Comparison of ENCODE assay signal across 9 cellular contexts in the genomic region with DNA sequence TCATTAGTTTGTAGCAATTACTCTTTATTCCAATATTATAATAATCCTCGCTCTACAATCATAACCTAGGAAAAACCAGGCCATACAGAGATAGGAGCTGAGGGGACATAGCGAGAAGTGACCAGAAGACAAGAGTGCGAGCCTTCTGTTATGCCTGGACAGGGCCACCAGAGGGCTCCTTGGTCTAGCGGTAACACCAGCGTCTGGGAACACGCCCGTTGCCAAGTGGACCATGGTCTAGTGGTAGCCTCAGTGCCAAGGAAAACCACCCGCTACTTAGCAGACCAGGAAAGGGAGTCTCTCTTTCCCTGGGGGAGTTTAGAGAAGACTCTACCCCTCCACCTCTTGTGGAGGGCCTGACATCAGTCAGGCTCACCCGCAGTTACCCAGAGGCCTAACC. TPM values are rescaled to one million over a fixed set of nuclear protein-coding genes. Genes with fewer than 3 reads are reported as not detected.
DNase-seq lines count a peak whose midpoint lies in the region; ATAC-seq and TF ChIP-seq lines count a peak whose summit lies in the region.
"Not testable (repeated sequence)": the region's sequence is repeated elsewhere in the genome, so short reads cannot be mapped to it uniquely, and the experiment has no call there.
"Had no signal": no experiment of that assay in that cellular context is flagged by ENCODE, and none has a peak within 500 bp of the region (broad histone marks: within the 10 kb centered on the region; RNA-seq: fewer than 3 reads in every experiment).

No MANE protein-coding gene starts in this region.

- not testable (repeated sequence) for H3K9ac ChIP-seq in KMS-11, neural progenitor cell

- not testable (repeated sequence) for ATAC-seq in WTC11, upper lobe of right lung

- H2AFZ ChIP-seq in KMS-11 (ENCODE audit: low read depth); neural progenitor cell (replicated peaks): not testable (repeated sequence)

- POLR2A ChIA-PET in WTC11 (lab: Charles Lee), result interaction anchor here (0.6 kb wide), 1 partner anchor 26 kb away, joined by 9 read pairs; no protein-coding TSS in a partner anchor

- not testable (repeated sequence) for H3K79me2 ChIP-seq in KMS-11 (ENCODE audit: insufficient read depth, low read depth); neural progenitor cell (ENCODE audit: low read depth)

- H3K9me3 Mint-ChIP-seq in WTC11, neural progenitor cell: not testable (repeated sequence)

- not testable (repeated sequence) for H3K4me1 ChIP-seq in KMS-11 (ENCODE audit: low read depth, poor library complexity, severe bottlenecking); right atrium auricular region; neural progenitor cell; upper lobe of right lung

- H3K4me1 Mint-ChIP-seq in WTC11, neural progenitor cell: not testable (repeated sequence)

- not testable (repeated sequence) for H3K36me3 Mint-ChIP-seq in WTC11, neural progenitor cell

- H3K36me3 ChIP-seq in KMS-11 (ENCODE audit: insufficient read depth); right atrium auricular region; neural progenitor cell; upper lobe of right lung: not testable (repeated sequence)

- H3K9me3 ChIP-seq in right atrium auricular region; neural progenitor cell (ENCODE audit: low read depth); upper lobe of right lung: not testable (repeated sequence)

- H3K27me3 ChIP-seq in KMS-11 (ENCODE audit: insufficient read depth, low read depth) (peaks cover 31% of the 10 kb centered on the region), neural progenitor cell (peaks cover 55% of the 10 kb centered on the region), upper lobe of right lung (peaks cover 43% of the 10 kb centered on the region)
- H3K27me3 ChIP-seq in right atrium auricular region, result not testable (repeated sequence)

- not testable (repeated sequence) for H3K27ac ChIP-seq in KMS-11, right atrium auricular region, neural progenitor cell, upper lobe of right lung

- not testable (repeated sequence) for H3K4me3 Mint-ChIP-seq in WTC11, neural progenitor cell

- H3F3A ChIP-seq in neural progenitor cell (ENCODE audit: low read depth), result peaks cover 16% of the 10 kb centered on the region

- not testable (repeated sequence) for H3K4me2 ChIP-seq in KMS-11, neural progenitor cell

- H3K4me3 ChIP-seq in KMS-11 (IDR thresholded peaks at IDR 0.05; ENCODE audit: insufficient read depth, low read depth, low read length); right atrium auricular region; neural progenitor cell; upper lobe of right lung: not testable (repeated sequence)

- not testable (repeated sequence) for H4K20me1 ChIP-seq in KMS-11 (ENCODE audit: insufficient read depth)
- H4K20me1 ChIP-seq in neural progenitor cell (ENCODE audit: low read depth), result peaks cover 14% of the 10 kb centered on the region

- CTCF ChIA-PET in WTC11 (lab: Charles Lee), result interaction anchor here (0.6 to 2.8 kb wide), 16 partner anchors 9 to 150 kb away, joined by 3 to 38 read pairs (median 12); a partner anchor contains a TSS

- TF ChIP-seq CTCF in KMS-11 (conservative IDR thresholded peaks at IDR 0.05; ENCODE audit: low read depth, low read length) (peak; percentile 42), right atrium auricular region (IDR thresholded peaks at IDR 0.05) (peak; percentile 58 to 77), neural progenitor cell (IDR thresholded peaks at IDR 0.05) (peak; percentile 64), upper lobe of right lung (IDR thresholded peaks at IDR 0.05) (peak; percentile 67)
- TF ChIP-seq CTCF in WTC11 (IDR thresholded peaks at IDR 0.05), result not testable (repeated sequence)

- intact Hi-C loops in upper lobe of right lung (cut with DNase I), result not testable (repeated sequence)

- H3K27me3 Mint-ChIP-seq in WTC11 (ENCODE audit: low read depth) (peaks cover 74% of the 10 kb centered on the region), neural progenitor cell (ENCODE audit: insufficient read depth, low read depth) (peaks cover 54% of the 10 kb centered on the region)

- H3K27ac Mint-ChIP-seq in WTC11, neural progenitor cell: not testable (repeated sequence)

- peak; percentile 50 for DNase-seq in DMS79 treated with DMSO at 0.1 percent for 48 hours (lab: John Stamatoyannopoulos, UW)
- DNase-seq in NCI-H774 (lab: John Stamatoyannopoulos, UW), result peak; percentile 33
- peak; percentile 61 for DNase-seq in WTC11 (ENCODE audit: low spot score)
- peak; percentile 29 for DNase-seq in dedifferentiated amniotic fluid mesenchymal stem cell (ENCODE audit: extremely low spot score)
- DNase-seq in right atrium auricular region (ENCODE audit: low spot score), result peak; percentile 78
- DNase-seq in neural progenitor cell (ENCODE audit: low spot score), result peak; percentile 65
- peak; percentile 85 for DNase-seq in upper lobe of right lung

RNA-seq across cellular contexts. Expression of a gene that starts 2.4 kb away (rescaled TPM):
- total RNA-seq in WTC11 (2021) (0.09 TPM in 3 replicates), right atrium auricular region (1 to 10 TPM in 1 of 2 donors, under 1 TPM in 1; 0.35 to 3.2 TPM), neural progenitor cell (ENCODE audit: low replicate concordance) (0.11 TPM in 1 of 2 replicates, not detected in the other), upper lobe of right lung (not detected)
- total RNA-seq: activated CD8-positive, alpha-beta memory T cell treated with anti-CD3 and anti-CD28 coated beads for 36 hours had no signal

RNA-seq across cellular contexts. Expression of a gene that starts 10.3 kb away (rescaled TPM):
- 3.9 to 7.7 TPM (median 5.0 TPM) in 3 replicates for total RNA-seq in WTC11 (2021)
- total RNA-seq in right atrium auricular region, result not detected
- 0.46 and 3.8 TPM in 2 replicates for total RNA-seq in neural progenitor cell (ENCODE audit: low replicate concordance)
- total RNA-seq in upper lobe of right lung, result 2.7 TPM
- total RNA-seq: activated CD8-positive, alpha-beta memory T cell treated with anti-CD3 and anti-CD28 coated beads for 36 hours had no signal

RNA-seq across cellular contexts. Expression of a gene that starts 10.4 kb away (rescaled TPM):
- total RNA-seq in WTC11 (2021) (253 to 267 TPM (median 266 TPM) in 3 replicates), right atrium auricular region (10 to 100 TPM; 62.7 to 89.4 TPM), neural progenitor cell (ENCODE audit: low replicate concordance) (162 and 365 TPM in 2 replicates), upper lobe of right lung (179 TPM)

RNA-seq across cellular contexts. Expression of a gene that starts 17.3 kb away (rescaled TPM):
- total RNA-seq in WTC11 (2021) (1.6 to 2.9 TPM (median 2.7 TPM) in 3 replicates), right atrium auricular region (not detected), neural progenitor cell (ENCODE audit: low replicate concordance) (0.31 TPM in 1 of 2 replicates, not detected in the other), upper lobe of right lung (0.43 TPM)
- total RNA-seq: activated CD8-positive, alpha-beta memory T cell treated with anti-CD3 and anti-CD28 coated beads for 36 hours had no signal

RNA-seq across cellular contexts. Expression of a gene that starts 26.0 kb away (rescaled TPM):
- 0.31 TPM in 1 of 3 replicates, not detected in the others for total RNA-seq in WTC11 (2021)
- total RNA-seq in right atrium auricular region, result not detected
- not detected in 2 replicates for total RNA-seq in neural progenitor cell (ENCODE audit: low replicate concordance)
- total RNA-seq in upper lobe of right lung, result not detected
- total RNA-seq: activated CD8-positive, alpha-beta memory T cell treated with anti-CD3 and anti-CD28 coated beads for 36 hours had no signal

Comparison
In these comparisons a context has a peak if more than half of its experiments do, and no peak if none do; other contexts are left out.
1. DNase-seq: peak in every context shown above with its lines; median percentile 85 in upper lobe of right lung; 78 in right atrium auricular region; 65 in neural progenitor cell; 61 in WTC11; 50 in DMS79 treated with DMSO at 0.1 percent for 48 hours; 33 in NCI-H774; 29 in dedifferentiated amniotic fluid mesenchymal stem cell.